ENCODE assay signal across 17 cellular contexts in genomic region chr9:89879276-89879675, GRCh38.
A peak's percentile ranks its signal among the peaks of the same experiment; 100 is the strongest.
DNase-seq lines count a peak whose midpoint lies in the region; ATAC-seq and TF ChIP-seq lines count a peak whose summit lies in the region.
"Had no signal": no experiment of that assay in that cellular context is flagged by ENCODE, and none has a peak within 500 bp of the region (broad histone marks: within the 10 kb centered on the region; RNA-seq: fewer than 3 reads in every experiment).

No MANE protein-coding gene starts in this region.

- H3K27ac Mint-ChIP-seq in endodermal cell (no peak overlapping the region), nephron (peak overlapping the region in 2 of 3 experiments; percentile 15 to 45), Caco-2 (ENCODE audit: unreplicated experiment) (no peak overlapping the region)
- H3K27ac Mint-ChIP-seq: CD14-positive monocyte; stimulated activated naive CD8-positive, alpha-beta T cell treated with anti-CD3 and anti-CD28 coated beads, Interleukin-15, Interleukin-2, amounts not matched to agents 100 ng/mL and 50 ng/mL, for 24 hours had no signal

- no peak overlapping the region for H3K9ac ChIP-seq in endodermal cell (ENCODE audit: extremely low read depth, low read length, poor library complexity, severe bottlenecking)

- H3K9me3 ChIP-seq in endodermal cell (ENCODE audit: control insufficient read depth, low read length), result no peaks in the 10 kb centered on the region
- H3K9me3 ChIP-seq in transverse colon, result no peaks in the 10 kb centered on the region
- H3K9me3 ChIP-seq in Caco-2, result no peaks in the 10 kb centered on the region
- H3K9me3 ChIP-seq: breast epithelium, left lung had no signal

- H3K27ac ChIP-seq in endodermal cell (ENCODE audit: low read depth, low read length) (no peak overlapping the region), transverse colon (peak overlapping the region; percentile 27 to 44 (median 35))
- H3K27ac ChIP-seq: left lung, SK-N-MC had no signal

- peak; percentile 21 for DNase-seq in activated CD8-positive, alpha-beta memory T cell treated with anti-CD3 and anti-CD28 coated beads for 24 hours
- DNase-seq in activated CD8-positive, alpha-beta memory T cell treated with anti-CD3 and anti-CD28 coated beads, Interleukin-2, amount 50 U/mL, for 4 hours, result no peak
- DNase-seq in endodermal cell (peak; percentile 29), transverse colon (no peak), Caco-2 (no peak), NCI-H526 (lab: John Stamatoyannopoulos, UW) (no peak)
- DNase-seq: activated CD4-positive, CD25-positive, alpha-beta regulatory T cell; dermis blood vessel endothelial cell; HCEC 1CT; NCI-H1417 treated with DMSO at 0.1 percent for 48 hours had no signal

- in situ Hi-C loops in transverse colon (cut with MboI; ENCODE audit: low pct_ligation_motif_present in 1 of 4, low pct_unique_long_range_greater_than_20kb in 1 of 4, low sequenced_read_pairs in 3 of 4), result no loop called here

- H3K9me3 Mint-ChIP-seq in endodermal cell, result no peaks in the 10 kb centered on the region
- no peaks in the 10 kb centered on the region for H3K9me3 Mint-ChIP-seq in nephron
- H3K9me3 Mint-ChIP-seq in Caco-2 (ENCODE audit: unreplicated experiment), result no peaks in the 10 kb centered on the region
- H3K9me3 Mint-ChIP-seq: CD14-positive monocyte; stimulated activated naive CD8-positive, alpha-beta T cell treated with anti-CD3 and anti-CD28 coated beads, Interleukin-15, Interleukin-2, amounts not matched to agents 100 ng/mL and 50 ng/mL, for 24 hours had no signal

- TF ChIP-seq EP300 in transverse colon (IDR thresholded peaks at IDR 0.05; ENCODE audit: low read depth), result no peak

- H3K4me1 Mint-ChIP-seq in endodermal cell, result peaks cover 1% of the 10 kb centered on the region
- H3K4me1 Mint-ChIP-seq in nephron, result peaks cover 22% of the 10 kb centered on the region
- peaks cover 4% of the 10 kb centered on the region for H3K4me1 Mint-ChIP-seq in Caco-2 (ENCODE audit: low read depth, unreplicated experiment)
- H3K4me1 Mint-ChIP-seq: CD14-positive monocyte had no signal

- intact Hi-C loops in transverse colon (cut with DNase I; ENCODE audit: low total_unique reads) (no loop called here), Caco-2 (cut with micrococcal nuclease; ENCODE audit: unreplicated experiment) (no loop called here)

- H3K4me3 Mint-ChIP-seq in endodermal cell (no peak overlapping the region), nephron (no peak overlapping the region), Caco-2 (ENCODE audit: unreplicated experiment) (no peak overlapping the region)
- H3K4me3 Mint-ChIP-seq: CD14-positive monocyte; stimulated activated naive CD8-positive, alpha-beta T cell treated with anti-CD3 and anti-CD28 coated beads, Interleukin-15, Interleukin-2, amounts not matched to agents 100 ng/mL and 50 ng/mL, for 24 hours had no signal

- no peaks in the 10 kb centered on the region for H3K4me1 ChIP-seq in endodermal cell (ENCODE audit: control insufficient read depth, insufficient read depth, low read length)
- H3K4me1 ChIP-seq in transverse colon, result peaks cover 0 to 14% (median 12%) of the 10 kb centered on the region in 4 donors
- H3K4me1 ChIP-seq in Caco-2, result no peaks in the 10 kb centered on the region
- H3K4me1 ChIP-seq: breast epithelium had no signal

- H3K4me3 ChIP-seq in endodermal cell (ENCODE audit: low read length) (no peak overlapping the region), transverse colon (no peak overlapping the region), Caco-2 (ENCODE audit: low read depth, low read length) (no peak overlapping the region)
- H3K4me3 ChIP-seq: breast epithelium, left lung, SK-N-MC had no signal

- no TSS peak for BruUV-seq in Caco-2 (replicated peaks; lab: Mats Ljungman, UMichigan)

- POLR2A ChIA-PET in Caco-2 (lab: Charles Lee), result no interaction called here

- WGBS in endodermal cell (ENCODE audit: insufficient coverage in 1 of 2, insufficient read length in 1 of 2), 2 experiments, result 83 to 88% methylated on average over 3 to 6 of the region's 6 CpGs
- 60% methylated on average over 6 of the region's 6 CpGs; no CpG with 5 or more reads in 1 of the 2 donors for WGBS in transverse colon (ENCODE audit: low coverage in 1 of 2), 2 donors

- TF ChIP-seq CTCF in endodermal cell (conservative IDR thresholded peaks at IDR 0.05), result no peak
- no peak for TF ChIP-seq CTCF in nephron (IDR thresholded peaks at IDR 0.05; ENCODE audit: unreplicated experiment in 3 of 3)
- TF ChIP-seq CTCF in transverse colon (IDR thresholded peaks at IDR 0.05), result no peak
- no peak for TF ChIP-seq CTCF in Caco-2 (IDR thresholded peaks at IDR 0.05; ENCODE audit: insufficient read depth in 1 of 2, low read depth in 1 of 2, low read length in 1 of 2, severe bottlenecking in 1 of 2, unreplicated experiment in 1 of 2)

- H3K36me3 Mint-ChIP-seq in endodermal cell (ENCODE audit: low read depth) (no peaks in the 10 kb centered on the region), nephron (ENCODE audit: low read depth) (no peaks in the 10 kb centered on the region), Caco-2 (ENCODE audit: insufficient read depth, unreplicated experiment) (no peaks in the 10 kb centered on the region)
- H3K36me3 Mint-ChIP-seq: CD14-positive monocyte had no signal

- H3K27me3 ChIP-seq in endodermal cell (ENCODE audit: control insufficient read depth, insufficient read depth, low read length, poor library complexity, severe bottlenecking), result no peaks in the 10 kb centered on the region
- no peaks in the 10 kb centered on the region for H3K27me3 ChIP-seq in transverse colon
- H3K27me3 ChIP-seq in Caco-2 (replicated peaks; ENCODE audit: control insufficient read depth, insufficient read depth, low read length), result no peaks in the 10 kb centered on the region
- H3K27me3 ChIP-seq: breast epithelium, left lung had no signal

- H3K27me3 Mint-ChIP-seq in endodermal cell (ENCODE audit: insufficient read depth) (no peaks in the 10 kb centered on the region), nephron (ENCODE audit: low read depth) (peaks cover 3% of the 10 kb centered on the region), Caco-2 (ENCODE audit: insufficient read depth, unreplicated experiment) (no peaks in the 10 kb centered on the region)
- H3K27me3 Mint-ChIP-seq: stimulated activated naive CD8-positive, alpha-beta T cell treated with anti-CD3 and anti-CD28 coated beads, Interleukin-15, Interleukin-2, amounts not matched to agents 100 ng/mL and 50 ng/mL, for 24 hours had no signal

- TF ChIP-seq POLR2A in transverse colon (IDR thresholded peaks at IDR 0.05), result no peak

- ATAC-seq in HG02973 (IDR thresholded peaks at IDR 0.05; ENCODE audit: unreplicated experiment), result no peak

- CTCF ChIA-PET in Caco-2 (lab: Charles Lee), result no interaction called here

- H3K36me3 ChIP-seq in endodermal cell (ENCODE audit: control insufficient read depth, insufficient read depth, low read length) (no peaks in the 10 kb centered on the region), transverse colon (no peaks in the 10 kb centered on the region), Caco-2 (ENCODE audit: control insufficient read depth, insufficient read depth, low read length) (no peaks in the 10 kb centered on the region)
- H3K36me3 ChIP-seq: breast epithelium, left lung had no signal

Comparison
In these comparisons a context has a peak if more than half of its experiments do, and no peak if none do; other contexts are left out.
1. DNase-seq: peak in activated CD8-positive, alpha-beta memory T cell treated with anti-CD3 and anti-CD28 coated beads for 24 hours (single experiment) and endodermal cell (single experiment); none in activated CD8-positive, alpha-beta memory T cell treated with anti-CD3 and anti-CD28 coated beads, Interleukin-2, amount 50 U/mL, for 4 hours (single experiment), transverse colon (single experiment), Caco-2 (0 of 2) and NCI-H526 (0 of 2).
2. H3K27ac Mint-ChIP-seq: peak in nephron (2 of 3); none in endodermal cell (single experiment) and Caco-2 (single experiment).